Comparison of ENCODE assay signal across 8 cellular contexts in the genomic region with DNA sequence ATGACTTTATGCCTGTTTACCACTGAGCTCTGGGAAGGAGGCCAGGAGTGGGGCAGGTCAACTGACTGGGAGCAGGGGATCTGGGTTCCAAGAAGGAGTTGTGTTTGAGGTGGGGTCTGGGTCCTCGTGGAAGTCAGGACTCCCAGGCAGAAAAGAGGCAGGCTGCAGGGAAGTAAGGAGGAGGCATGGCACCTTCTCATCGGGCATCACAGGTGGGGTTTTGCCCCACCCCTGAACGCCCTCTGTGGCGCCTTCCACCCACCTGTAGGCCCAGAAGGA. TPM values are rescaled to one million over a fixed set of nuclear protein-coding genes. Genes with fewer than 3 reads are reported as not detected.
A peak's percentile ranks its signal among the peaks of the same experiment; 100 is the strongest.
DNase-seq lines count a peak whose midpoint lies in the region; ATAC-seq and TF ChIP-seq lines count a peak whose summit lies in the region.

No MANE protein-coding gene starts in this region.

- H3K4me3 Mint-ChIP-seq in activated CD8-positive, alpha-beta T cell treated with anti-CD3 and anti-CD28 coated beads for 36 hours, result peak overlapping the region; percentile 58
- peak overlapping the region; percentile 80 for H3K4me3 Mint-ChIP-seq in stimulated activated effector memory CD8-positive, alpha-beta T cell treated with anti-CD3 and anti-CD28 coated beads, Interleukin-12 subunit alpha, Interleukin-12 subunit beta, amount 100 ng/mL, for 72 hours

- H3K27me3 ChIP-seq in right cardiac atrium (ENCODE audit: control insufficient read depth, insufficient read depth), result no peaks in the 10 kb centered on the region

- peaks cover 62% of the 10 kb centered on the region for H3K4me1 Mint-ChIP-seq in activated CD8-positive, alpha-beta T cell treated with anti-CD3 and anti-CD28 coated beads for 36 hours (ENCODE audit: low read depth)
- H3K4me1 Mint-ChIP-seq in stimulated activated effector memory CD8-positive, alpha-beta T cell treated with anti-CD3 and anti-CD28 coated beads, Interleukin-12 subunit alpha, Interleukin-12 subunit beta, amount 100 ng/mL, for 72 hours, result peaks cover 71% of the 10 kb centered on the region

- intact Hi-C loops in activated CD8-positive, alpha-beta T cell treated with anti-CD3 and anti-CD28 coated beads for 36 hours (cut with micrococcal nuclease), result no loop called here
- intact Hi-C loops in right cardiac atrium (cut with DNase I), result no loop called here

- H3K4me3 ChIP-seq in HEK293 (ENCODE audit: low read depth, low read length) (no peak overlapping the region), right cardiac atrium (ENCODE audit: low read length) (peak overlapping the region; percentile 45)

- no peak for TF ChIP-seq CTCF in HEK293 (tag by site-specific recombination; IDR thresholded peaks at IDR 0.05)
- TF ChIP-seq CTCF in activated CD8-positive, alpha-beta T cell treated with anti-CD3 and anti-CD28 coated beads for 36 hours (IDR thresholded peaks at IDR 0.05), result no peak

- H3K9me3 ChIP-seq in HEK293 (ENCODE audit: control insufficient read depth, insufficient read depth, low read depth, low read length) (no peaks in the 10 kb centered on the region), right cardiac atrium (ENCODE audit: control insufficient read depth, low read length) (no peaks in the 10 kb centered on the region)

- CTCF ChIA-PET in HEK293 (lab: Yijun Ruan, JAX), result interaction anchor here (0.5 to 5.1 kb wide), 6 partner anchors 11 to 827 kb away, joined by 3 to 70 read pairs (median 18); a partner anchor contains a TSS
- CTCF ChIA-PET in activated CD8-positive, alpha-beta T cell treated with anti-CD3 and anti-CD28 coated beads for 36 hours (lab: Charles Lee), result interaction anchor here (0.8 to 28.2 kb wide), 12 partner anchors 9 to 126 kb away, joined by 3 to 873 read pairs (median 38); a partner anchor contains a TSS

- POLR2A ChIA-PET in HEK293 (lab: Yijun Ruan, JAX), result interaction anchor here (2.7 kb wide), 1 partner anchor 68 kb away, joined by 15 read pairs; a partner anchor contains a TSS
- POLR2A ChIA-PET in activated CD8-positive, alpha-beta T cell treated with anti-CD3 and anti-CD28 coated beads for 36 hours (lab: Charles Lee), result interaction anchor here (0.7 to 5.3 kb wide), 10 partner anchors 10 to 127 kb away, joined by 3 to 54 read pairs (median 5); a partner anchor contains a TSS

- no peaks in the 10 kb centered on the region for H3K4me1 ChIP-seq in HEK293 (ENCODE audit: control insufficient read depth, insufficient read depth, low read length)
- H3K4me1 ChIP-seq in right cardiac atrium (ENCODE audit: control insufficient read depth, insufficient read depth, low read length), result peaks cover 6% of the 10 kb centered on the region

- no peaks in the 10 kb centered on the region for H3K27me3 Mint-ChIP-seq in activated CD8-positive, alpha-beta T cell treated with anti-CD3 and anti-CD28 coated beads for 36 hours

- H3K36me3 Mint-ChIP-seq in activated CD8-positive, alpha-beta T cell treated with anti-CD3 and anti-CD28 coated beads for 36 hours (ENCODE audit: low read depth), result peaks cover 38% of the 10 kb centered on the region
- H3K36me3 Mint-ChIP-seq in stimulated activated effector memory CD8-positive, alpha-beta T cell treated with anti-CD3 and anti-CD28 coated beads, Interleukin-12 subunit alpha, Interleukin-12 subunit beta, amount 100 ng/mL, for 72 hours, result peaks cover 49% of the 10 kb centered on the region

- H3K27ac ChIP-seq in HEK293 (ENCODE audit: extremely low read depth, low read depth, low read length) (no peak overlapping the region), right cardiac atrium (ENCODE audit: low read length) (peak overlapping the region; percentile 10)

- H3K9me3 Mint-ChIP-seq in activated CD8-positive, alpha-beta T cell treated with anti-CD3 and anti-CD28 coated beads for 36 hours, result no peaks in the 10 kb centered on the region
- no peaks in the 10 kb centered on the region for H3K9me3 Mint-ChIP-seq in stimulated activated effector memory CD8-positive, alpha-beta T cell treated with anti-CD3 and anti-CD28 coated beads, Interleukin-12 subunit alpha, Interleukin-12 subunit beta, amount 100 ng/mL, for 72 hours

- peak overlapping the region; percentile 51 for H3K27ac Mint-ChIP-seq in activated CD8-positive, alpha-beta T cell treated with anti-CD3 and anti-CD28 coated beads for 36 hours
- H3K27ac Mint-ChIP-seq in stimulated activated effector memory CD8-positive, alpha-beta T cell treated with anti-CD3 and anti-CD28 coated beads, Interleukin-12 subunit alpha, Interleukin-12 subunit beta, amount 100 ng/mL, for 72 hours, result peak overlapping the region; percentile 84

- WGBS in right cardiac atrium, result 11% methylated on average over 4 of the region's 4 CpGs

- peaks cover 4 to 71% of the 10 kb centered on the region in 2 experiments for H3K36me3 ChIP-seq in HEK293 (ENCODE audit: control insufficient read depth in 2 of 2, insufficient read depth in 1 of 2, low read length in 2 of 2)

- no peak for DNase-seq in activated CD8-positive, alpha-beta T cell treated with anti-CD3 and anti-CD28 coated beads for 36 hours
- DNase-seq in right cardiac atrium (peak in 1 of 3 donors; percentile 58), H4 (ENCODE audit: low spot score) (no peak), 8988T (no peak)
- DNase-seq in stimulated activated effector memory CD8-positive, alpha-beta T cell treated with anti-CD3 and anti-CD28 coated beads, Interleukin-12 subunit alpha, Interleukin-12 subunit beta, amount 100 ng/mL, for 72 hours (ENCODE audit: low spot score in 2 of 2), result no peak

- ATAC-seq in activated CD8-positive, alpha-beta T cell treated with anti-CD3 and anti-CD28 coated beads for 36 hours, result no peak
- no peak for ATAC-seq in right cardiac atrium
- ATAC-seq in stimulated activated effector memory CD8-positive, alpha-beta T cell treated with anti-CD3 and anti-CD28 coated beads, Interleukin-12 subunit alpha, Interleukin-12 subunit beta, amount 100 ng/mL, for 72 hours, result no peak
- ATAC-seq in HG02763 (IDR thresholded peaks at IDR 0.05; ENCODE audit: unreplicated experiment), result no peak
- no peak for ATAC-seq in HG02571 (IDR thresholded peaks at IDR 0.05; ENCODE audit: unreplicated experiment)

TF ChIP-seq in HEK293, 187 proteins besides CTCF, POLR2A, EP300 and RAD21:
- TF ChIP-seq SCRT1 (tag by site-specific recombination; IDR thresholded peaks at IDR 0.05; ENCODE audit: borderline replicate concordance), result no peak
- TF ChIP-seq ZNF548 (tag by site-specific recombination; IDR thresholded peaks at IDR 0.05), result no peak
- TF ChIP-seq, protein P1, sequence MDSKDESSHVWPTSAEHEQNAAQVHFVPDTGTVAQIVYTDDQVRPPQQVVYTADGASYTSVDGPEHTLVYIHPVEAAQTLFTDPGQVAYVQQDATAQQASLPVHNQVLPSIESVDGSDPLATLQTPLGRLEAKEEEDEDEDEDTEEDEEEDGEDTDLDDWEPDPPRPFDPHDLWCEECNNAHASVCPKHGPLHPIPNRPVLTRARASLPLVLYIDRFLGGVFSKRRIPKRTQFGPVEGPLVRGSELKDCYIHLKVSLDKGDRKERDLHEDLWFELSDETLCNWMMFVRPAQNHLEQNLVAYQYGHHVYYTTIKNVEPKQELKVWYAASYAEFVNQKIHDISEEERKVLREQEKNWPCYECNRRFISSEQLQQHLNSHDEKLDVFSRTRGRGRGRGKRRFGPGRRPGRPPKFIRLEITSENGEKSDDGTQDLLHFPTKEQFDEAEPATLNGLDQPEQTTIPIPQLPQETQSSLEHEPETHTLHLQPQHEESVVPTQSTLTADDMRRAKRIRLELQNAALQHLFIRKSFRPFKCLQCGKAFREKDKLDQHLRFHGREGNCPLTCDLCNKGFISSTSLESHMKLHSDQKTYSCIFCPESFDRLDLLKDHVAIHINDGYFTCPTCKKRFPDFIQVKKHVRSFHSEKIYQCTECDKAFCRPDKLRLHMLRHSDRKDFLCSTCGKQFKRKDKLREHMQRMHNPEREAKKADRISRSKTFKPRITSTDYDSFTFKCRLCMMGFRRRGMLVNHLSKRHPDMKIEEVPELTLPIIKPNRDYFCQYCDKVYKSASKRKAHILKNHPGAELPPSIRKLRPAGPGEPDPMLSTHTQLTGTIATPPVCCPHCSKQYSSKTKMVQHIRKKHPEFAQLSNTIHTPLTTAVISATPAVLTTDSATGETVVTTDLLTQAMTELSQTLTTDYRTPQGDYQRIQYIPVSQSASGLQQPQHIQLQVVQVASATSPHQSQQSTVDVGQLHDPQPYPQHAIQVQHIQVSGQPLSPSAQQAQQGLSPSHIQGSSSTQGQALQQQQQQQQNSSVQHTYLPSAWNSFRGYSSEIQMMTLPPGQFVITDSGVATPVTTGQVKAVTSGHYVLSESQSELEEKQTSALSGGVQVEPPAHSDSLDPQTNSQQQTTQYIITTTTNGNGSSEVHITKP (tag by site-specific recombination; IDR thresholded peaks at IDR 0.05), result peak; percentile 31; the same call in 1 of the 2 replicates
TF ChIP-seq in HEK293: peak in this region for 1.

RNA-seq across cellular contexts. Expression of a gene that starts 0.4 kb away (rescaled TPM):
- 10 to 100 TPM in 1 of 2 experiments, 1 to 10 TPM in 1; 9.6 to 12.0 TPM for total RNA-seq in activated CD8-positive, alpha-beta T cell treated with anti-CD3 and anti-CD28 coated beads for 36 hours
- total RNA-seq in right cardiac atrium, result 1 to 10 TPM; 1.2 to 2.1 (median 1.4) TPM
- polyA plus RNA-seq in right cardiac atrium, result 0.66 TPM
- total RNA-seq in H4 (2014; rRNA removed; shearing (Covaris generic)), result 0.33 and 0.45 TPM in 2 replicates

RNA-seq across cellular contexts. Expression of a gene that starts 1.0 kb away (rescaled TPM):
- 10 to 100 TPM; 11.6 to 11.7 TPM for total RNA-seq in activated CD8-positive, alpha-beta T cell treated with anti-CD3 and anti-CD28 coated beads for 36 hours
- total RNA-seq in right cardiac atrium, result 1 to 10 TPM; 2.2 to 3.1 (median 2.4) TPM
- polyA plus RNA-seq in right cardiac atrium, result 1.6 TPM
- total RNA-seq in H4 (2014; rRNA removed; shearing (Covaris generic)), result 0.39 and 0.41 TPM in 2 replicates

RNA-seq across cellular contexts. Expression of a gene that starts 2.5 kb away (rescaled TPM):
- total RNA-seq in activated CD8-positive, alpha-beta T cell treated with anti-CD3 and anti-CD28 coated beads for 36 hours, result 10 to 100 TPM; 12.1 to 13.6 TPM
- 1 to 10 TPM; 5.8 to 8.5 (median 6.9) TPM for total RNA-seq in right cardiac atrium
- 3.6 TPM for polyA plus RNA-seq in right cardiac atrium
- not detected in 2 replicates for total RNA-seq in H4 (2014; rRNA removed; shearing (Covaris generic))

RNA-seq across cellular contexts. Expression of a gene that starts 10.7 kb away (rescaled TPM):
- 10 to 100 TPM; 33.5 to 33.6 TPM for total RNA-seq in activated CD8-positive, alpha-beta T cell treated with anti-CD3 and anti-CD28 coated beads for 36 hours
- 10 to 100 TPM; 19.2 to 20.3 (median 19.6) TPM for total RNA-seq in right cardiac atrium
- polyA plus RNA-seq in right cardiac atrium, result 9.6 TPM
- 5.7 and 6.3 TPM in 2 replicates for total RNA-seq in H4 (2014; rRNA removed; shearing (Covaris generic))

RNA-seq across cellular contexts. Expression of a gene that starts 10.7 kb away (rescaled TPM):
- 10 to 100 TPM; 11.9 to 13.6 TPM for total RNA-seq in activated CD8-positive, alpha-beta T cell treated with anti-CD3 and anti-CD28 coated beads for 36 hours
- total RNA-seq in right cardiac atrium, result 10 to 100 TPM in 2 of 4 donors, 1 to 10 TPM in 2; 5.9 to 12.0 (median 10.4) TPM
- polyA plus RNA-seq in right cardiac atrium, result 7.2 TPM
- 5.8 and 6.0 TPM in 2 replicates for total RNA-seq in H4 (2014; rRNA removed; shearing (Covaris generic))
